ENCODE assay signal across 2 cellular contexts in the genomic region with DNA sequence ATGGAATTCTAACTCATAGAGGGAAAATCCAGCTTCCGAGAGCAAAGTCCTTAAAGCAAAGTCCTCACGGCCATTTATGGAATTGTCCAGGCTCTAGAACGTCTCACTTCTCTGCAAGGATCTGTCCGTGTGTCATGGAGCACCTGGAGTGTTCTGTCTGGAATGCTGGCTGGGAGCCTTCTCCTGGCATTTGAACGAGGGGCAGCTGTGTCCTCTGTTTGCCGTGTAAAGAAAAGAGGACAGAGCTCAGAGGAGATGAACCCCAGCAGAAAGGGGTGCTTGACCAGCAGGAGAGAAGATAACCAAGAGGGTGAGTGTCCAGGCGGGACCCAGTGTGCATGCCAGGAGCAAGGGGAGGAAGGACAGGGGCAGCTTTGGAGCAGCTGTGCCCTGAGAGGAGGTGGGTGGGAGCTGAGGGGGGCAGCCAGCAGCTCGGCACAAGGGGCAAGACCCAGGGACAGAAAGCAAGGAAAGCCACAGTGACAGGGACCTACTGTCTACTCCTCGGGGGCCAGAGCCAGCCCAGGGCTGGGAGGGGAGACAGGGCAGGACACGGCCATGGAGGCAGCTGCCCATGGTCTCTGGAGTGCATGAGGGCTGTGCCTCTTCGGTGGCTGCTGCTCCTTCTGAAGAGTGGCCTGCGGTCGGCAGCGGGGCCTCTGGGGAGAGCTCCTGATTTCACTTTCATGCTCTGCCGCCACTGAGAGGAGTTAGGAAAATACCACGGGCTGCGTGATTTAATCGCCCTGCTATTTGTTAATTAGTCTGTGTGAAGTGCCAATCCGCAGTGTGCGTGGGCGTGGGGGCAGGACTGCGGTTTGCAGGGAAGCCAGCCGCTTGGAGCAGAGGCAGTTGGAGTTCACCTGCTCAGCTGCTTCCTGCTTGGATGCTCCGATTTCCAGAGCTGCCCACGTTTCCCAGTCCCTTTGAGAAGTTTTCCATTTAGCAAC.
TF ChIP-seq lines count a peak whose summit lies in the region.

No MANE protein-coding gene starts in this region.

TF ChIP-seq in PFSK-1, 5 proteins besides CTCF, POLR2A, EP300 and RAD21 (continued from another document):
- TF ChIP-seq FOXP2 (optimal IDR thresholded peaks at IDR 0.05; ENCODE audit: borderline replicate concordance, extremely low read depth, extremely low read length, insufficient read depth), result no peak

TF ChIP-seq in WTC11, 78 proteins besides CTCF, POLR2A, EP300 and RAD21 (continued from another document):
- TF ChIP-seq, protein P1, sequence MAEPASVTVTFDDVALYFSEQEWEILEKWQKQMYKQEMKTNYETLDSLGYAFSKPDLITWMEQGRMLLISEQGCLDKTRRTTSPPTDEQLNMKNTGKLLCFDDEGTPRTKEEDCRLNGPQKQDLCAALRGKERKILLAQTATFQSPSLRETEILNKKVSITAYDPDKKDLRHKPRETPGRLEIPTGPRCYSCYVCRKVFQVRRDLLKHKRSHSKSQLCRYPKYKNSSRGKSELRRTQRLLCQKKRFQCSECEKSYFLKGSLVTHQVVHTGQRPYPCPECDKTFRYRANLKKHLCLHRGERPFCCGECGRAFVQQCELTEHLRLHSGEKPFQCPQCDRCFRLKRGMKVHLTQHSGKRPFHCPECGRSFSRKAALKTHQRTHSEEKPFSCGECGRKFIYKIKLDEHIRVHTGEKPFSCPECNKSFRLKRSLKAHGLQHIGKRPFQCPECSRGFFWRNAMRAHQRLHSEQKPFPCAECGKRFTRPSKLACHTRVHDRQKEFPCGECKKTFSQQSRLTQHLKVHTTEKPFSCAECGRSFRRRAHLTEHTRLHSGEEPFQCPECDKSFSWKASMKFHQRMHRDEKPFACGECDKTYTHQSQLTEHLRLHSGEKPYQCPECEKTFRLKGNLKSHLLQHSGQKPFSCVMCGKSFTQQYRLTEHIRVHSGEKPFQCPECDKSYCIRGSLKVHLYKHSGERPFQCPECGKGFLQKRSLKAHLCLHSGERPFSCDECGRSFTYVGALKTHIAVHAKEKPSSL (CRISPR knock-in tag; conservative IDR thresholded peaks at IDR 0.05), result no peak
- TF ChIP-seq, protein P2, sequence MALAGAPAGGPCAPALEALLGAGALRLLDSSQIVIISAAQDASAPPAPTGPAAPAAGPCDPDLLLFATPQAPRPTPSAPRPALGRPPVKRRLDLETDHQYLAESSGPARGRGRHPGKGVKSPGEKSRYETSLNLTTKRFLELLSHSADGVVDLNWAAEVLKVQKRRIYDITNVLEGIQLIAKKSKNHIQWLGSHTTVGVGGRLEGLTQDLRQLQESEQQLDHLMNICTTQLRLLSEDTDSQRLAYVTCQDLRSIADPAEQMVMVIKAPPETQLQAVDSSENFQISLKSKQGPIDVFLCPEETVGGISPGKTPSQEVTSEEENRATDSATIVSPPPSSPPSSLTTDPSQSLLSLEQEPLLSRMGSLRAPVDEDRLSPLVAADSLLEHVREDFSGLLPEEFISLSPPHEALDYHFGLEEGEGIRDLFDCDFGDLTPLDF (CRISPR knock-in tag; IDR thresholded peaks at IDR 0.05), result no peak
- TF ChIP-seq JAZF1 (CRISPR knock-in tag; IDR thresholded peaks at IDR 0.05) (no peak), RORB (CRISPR knock-in tag; IDR thresholded peaks at IDR 0.05) (no peak), MXD4 (CRISPR knock-in tag; IDR thresholded peaks at IDR 0.05; ENCODE audit: borderline replicate concordance) (no peak)
TF ChIP-seq in WTC11: peak in this region for 0.
